ENCODE assay signal across 1 cellular context in genomic region chr7:69693042-69693441, GRCh38.
TF ChIP-seq lines count a peak whose summit lies in the region.

No MANE protein-coding gene starts in this region.

TF ChIP-seq in GM12878, 131 proteins besides CTCF, POLR2A, EP300 and RAD21 (continued from another document):
- TF ChIP-seq ZBTB40 (IDR thresholded peaks at IDR 0.05; ENCODE audit: borderline replicate concordance) (no peak), PAX5 (IDR thresholded peaks at IDR 0.05; ENCODE audit: borderline replicate concordance, low read depth, low read length) (peak; percentile 41; the same call in 1 of the 2 replicates), SMAD5 (IDR thresholded peaks at IDR 0.05; ENCODE audit: low read depth) (no peak), PML (IDR thresholded peaks at IDR 0.05; ENCODE audit: low read length) (0 out of 2 replicates have a peak, but pooled peaks have one; percentile 40), EED (IDR thresholded peaks at IDR 0.05; ENCODE audit: low read depth) (peak; percentile 67; the same call in 1 of the 2 replicates), SPI1 (IDR thresholded peaks at IDR 0.05; ENCODE audit: borderline replicate concordance, insufficient read depth, low read depth, low read length) (peak; percentile 60), MTA2 (IDR thresholded peaks at IDR 0.05; ENCODE audit: low read depth) (peak; percentile 51; the same call in 1 of the 2 replicates), NFIC (IDR thresholded peaks at IDR 0.05; ENCODE audit: low read depth, low read length) (peak; percentile 68)
TF ChIP-seq in GM12878: peak in this region for 16.
